ENCODE assay signal across 1 cellular context in genomic region chr5:60903356-60903755, GRCh38.
TF ChIP-seq lines count a peak whose summit lies in the region.

No MANE protein-coding gene starts in this region.

TF ChIP-seq in SK-N-SH, 30 proteins besides CTCF, POLR2A, EP300 and RAD21 (continued from another document):
- TF ChIP-seq ZBTB33 (IDR thresholded peaks at IDR 0.05; ENCODE audit: borderline replicate concordance, low read depth) (no peak), MEF2A (IDR thresholded peaks at IDR 0.05; ENCODE audit: borderline replicate concordance, low read depth) (no peak), GATA2 (CRISPR knock-in tag; IDR thresholded peaks at IDR 0.05) (no peak), TEAD4 (IDR thresholded peaks at IDR 0.05; ENCODE audit: borderline replicate concordance, insufficient read depth) (no peak), CHD2 (IDR thresholded peaks at IDR 0.05; ENCODE audit: low read length, partially characterized antibody) (no peak), NFIC (IDR thresholded peaks at IDR 0.05; ENCODE audit: borderline replicate concordance) (no peak), REST (IDR thresholded peaks at IDR 0.05; ENCODE audit: low read depth, low read length) (no peak), TCF12 (IDR thresholded peaks at IDR 0.05) (no peak), POLR2AphosphoS5 (IDR thresholded peaks at IDR 0.05; ENCODE audit: low read depth, low read length) (no peak), SMC3 (IDR thresholded peaks at IDR 0.05; ENCODE audit: low read depth, low read length) (no peak), JUND (IDR thresholded peaks at IDR 0.05) (no peak), USF1 (IDR thresholded peaks at IDR 0.05; ENCODE audit: borderline replicate concordance, low read depth) (no peak), YY1 (IDR thresholded peaks at IDR 0.05; ENCODE audit: low read depth) (no peak)
TF ChIP-seq in SK-N-SH: peak in this region for 0.
